In genomic region chr4:53547983-53548382, GRCh38 we compare ENCODE assay signal across 23 cellular contexts. TPM values are rescaled to one million over a fixed set of nuclear protein-coding genes. Genes with fewer than 3 reads are reported as not detected.
DNase-seq lines count a peak whose midpoint lies in the region; ATAC-seq and TF ChIP-seq lines count a peak whose summit lies in the region.
"Had no signal": no experiment of that assay in that cellular context is flagged by ENCODE, and none has a peak within 500 bp of the region (broad histone marks: within the 10 kb centered on the region; RNA-seq: fewer than 3 reads in every experiment).

No MANE protein-coding gene starts in this region.

- no peaks in the 10 kb centered on the region for H3K79me2 ChIP-seq in SK-N-SH (ENCODE audit: insufficient read depth)

- H3K27me3 ChIP-seq in SK-N-SH (ENCODE audit: insufficient read depth) (no peaks in the 10 kb centered on the region), HAP-1 (ENCODE audit: low read depth) (peaks cover 3% of the 10 kb centered on the region)
- H3K27me3 ChIP-seq: BE2C had no signal

- no peak overlapping the region for H3K27ac Mint-ChIP-seq in effector memory CD8-positive, alpha-beta T cell
- H3K27ac Mint-ChIP-seq: CD4-positive, CD25-positive, alpha-beta regulatory T cell; GM23338 had no signal

- H3K27ac ChIP-seq in SK-N-SH (ENCODE audit: low read depth in 2 of 2, low read length in 1 of 2), result no peak overlapping the region
- H3K27ac ChIP-seq: 22Rv1 had no signal

- H3F3A ChIP-seq in SK-N-SH (replicated peaks; ENCODE audit: insufficient read depth), result no peaks in the 10 kb centered on the region

- H3K9me3 Mint-ChIP-seq in effector memory CD8-positive, alpha-beta T cell, result no peaks in the 10 kb centered on the region
- H3K9me3 Mint-ChIP-seq: GM23338 had no signal

- CTCF ChIA-PET in SK-N-SH (lab: Yijun Ruan, JAX), result no interaction called here

- no peaks in the 10 kb centered on the region for H3K4me1 Mint-ChIP-seq in effector memory CD8-positive, alpha-beta T cell (ENCODE audit: low read depth in 2 of 2)
- H3K4me1 Mint-ChIP-seq: CD4-positive, CD25-positive, alpha-beta regulatory T cell had no signal

- no peak overlapping the region for H3K4me3 ChIP-seq in SK-N-SH (ENCODE audit: low read depth in 2 of 2, low read length in 1 of 2)
- no peak overlapping the region for H3K4me3 ChIP-seq in astrocyte of the spinal cord (ENCODE audit: low read depth, low read length)
- H3K4me3 ChIP-seq in fibroblast of mammary gland (ENCODE audit: control insufficient read depth, low read depth, low read length), result no peak overlapping the region
- no peak overlapping the region for H3K4me3 ChIP-seq in HAP-1
- H3K4me3 ChIP-seq: GM12878, GM23338 had no signal

- no peak for TF ChIP-seq RAD21 in SK-N-SH (IDR thresholded peaks at IDR 0.05; ENCODE audit: low read length)

- in situ Hi-C loops in astrocyte of the spinal cord (cut with HindIII; ENCODE audit: low sequenced_read_pairs) (no loop called here), HAP-1 (cut with MboI; ENCODE audit: low sequenced_read_pairs) (no loop called here)

- H3K4me3 Mint-ChIP-seq in effector memory CD8-positive, alpha-beta T cell, result no peak overlapping the region
- H3K4me3 Mint-ChIP-seq: CD4-positive, CD25-positive, alpha-beta regulatory T cell; GM23338 had no signal

- H3K9me2 ChIP-seq in SK-N-SH, result no peaks in the 10 kb centered on the region

- H3K4me1 ChIP-seq in SK-N-SH (ENCODE audit: control insufficient read depth in 1 of 2, insufficient read depth in 2 of 2, low read depth in 1 of 2, low read length in 1 of 2) (peaks cover 0 to 2% of the 10 kb centered on the region in 2 experiments; a peak in 2 of 4 replicates), HAP-1 (no peaks in the 10 kb centered on the region)
- H3K4me1 ChIP-seq: BE2C had no signal

- TF ChIP-seq CTCF in SK-N-SH (IDR thresholded peaks at IDR 0.05) (no peak), astrocyte of the spinal cord (IDR thresholded peaks at IDR 0.05; ENCODE audit: low read depth, low read length) (no peak), fibroblast of mammary gland (conservative IDR thresholded peaks at IDR 0.05; ENCODE audit: control insufficient read depth, insufficient read depth, low read depth, low read length) (no peak)

- H4K20me1 ChIP-seq in SK-N-SH (ENCODE audit: insufficient read depth), result no peaks in the 10 kb centered on the region

- no peaks in the 10 kb centered on the region for H3K9me3 ChIP-seq in SK-N-SH
- no peaks in the 10 kb centered on the region; the same call in 1 of the 2 replicates for H3K9me3 ChIP-seq in HAP-1
- H3K9me3 ChIP-seq: BE2C had no signal

- DNase-seq in SK-N-SH, result no peak
- DNase-seq in astrocyte of the spinal cord (ENCODE audit: low read depth, low spot score), result peak; percentile 31
- DNase-seq in fibroblast of mammary gland (ENCODE audit: low read depth), result peak; percentile 40
- no peak for DNase-seq in effector memory CD8-positive, alpha-beta T cell
- DNase-seq in HAP-1 (ENCODE audit: low spot score in 2 of 2), result no peak
- DNase-seq: BE2C; CD4-positive, CD25-positive, alpha-beta regulatory T cell; COR-L47; GF-D8; KG1; NCI-H1417 treated with DMSO at 0.1 percent for 48 hours; NCI-H187 treated with DMSO at 0.1 percent for 48 hours; NCI-H2227 treated with DMSO at 0.1 percent for 48 hours; NCI-H524; NCI-H82; SHP77 treated with DMSO at 0.1 percent for 48 hours had no signal

- no peak overlapping the region for H2AFZ ChIP-seq in SK-N-SH (ENCODE audit: low read depth)
- H2AFZ ChIP-seq: GM23338 had no signal

- POLR2A ChIA-PET in SK-N-SH (lab: Yijun Ruan, JAX), result no interaction called here

- peaks cover 31 to 38% of the 10 kb centered on the region in 2 donors for H3K27me3 Mint-ChIP-seq in effector memory CD8-positive, alpha-beta T cell

- no peak for TF ChIP-seq EP300 in SK-N-SH (IDR thresholded peaks at IDR 0.05; ENCODE audit: borderline replicate concordance in 1 of 2, low read depth in 1 of 2, low read length in 1 of 2)

- WGBS in SK-N-SH (ENCODE audit: low lambda C conversion rate), result 60% methylated on average over 2 of the region's 2 CpGs

- ATAC-seq in SK-N-SH treated with all-trans-retinoic acid at 6 μM for 48 hours (peak; percentile 50; the same call in 2 of the 3 replicates), HG03469 (IDR thresholded peaks at IDR 0.05; ENCODE audit: unreplicated experiment) (no peak), HG02852 (IDR thresholded peaks at IDR 0.05; ENCODE audit: unreplicated experiment) (no peak)
- ATAC-seq in effector memory CD8-positive, alpha-beta T cell (replicated peaks), result no peak
- ATAC-seq: GM12878, GM23338, HCT116 had no signal

- no peak overlapping the region for H3K4me2 ChIP-seq in SK-N-SH
- H3K4me2 ChIP-seq: GM23338 had no signal

- no peak overlapping the region for H3K9ac ChIP-seq in SK-N-SH

- H3K36me3 ChIP-seq in SK-N-SH (replicated peaks in 1 of 2; ENCODE audit: control insufficient read depth in 1 of 2, insufficient read depth in 2 of 2, low read length in 1 of 2), result no peaks in the 10 kb centered on the region
- H3K36me3 ChIP-seq in HAP-1 (replicated peaks), result no peaks in the 10 kb centered on the region
- H3K36me3 ChIP-seq: BE2C had no signal

- no peaks in the 10 kb centered on the region for H3K36me3 Mint-ChIP-seq in effector memory CD8-positive, alpha-beta T cell (ENCODE audit: insufficient read depth)
- H3K36me3 Mint-ChIP-seq: CD4-positive, CD25-positive, alpha-beta regulatory T cell had no signal

TF ChIP-seq in SK-N-SH treated with all-trans-retinoic acid at 6 μM for 48 hours, 23 proteins besides CTCF, POLR2A, EP300 and RAD21 (continues in another document):
- TF ChIP-seq BACH2 (CRISPR knock-in tag; IDR thresholded peaks at IDR 0.05; ENCODE audit: borderline replicate concordance) (no peak), PATZ1 (CRISPR knock-in tag; IDR thresholded peaks at IDR 0.05; ENCODE audit: borderline replicate concordance) (no peak), GLIS3 (CRISPR knock-in tag; IDR thresholded peaks at IDR 0.05) (no peak), PPARA (CRISPR knock-in tag; IDR thresholded peaks at IDR 0.05; ENCODE audit: borderline replicate concordance) (no peak)

TF ChIP-seq in SK-N-SH, 30 proteins besides CTCF, POLR2A, EP300 and RAD21:
- TF ChIP-seq USF1 (IDR thresholded peaks at IDR 0.05; ENCODE audit: borderline replicate concordance, low read depth) (no peak), ZBTB33 (IDR thresholded peaks at IDR 0.05; ENCODE audit: borderline replicate concordance, low read depth) (no peak), CHD2 (IDR thresholded peaks at IDR 0.05; ENCODE audit: low read length, partially characterized antibody) (no peak), NRF1 (IDR thresholded peaks at IDR 0.05; ENCODE audit: low read depth, low read length) (no peak), YY1 (IDR thresholded peaks at IDR 0.05; ENCODE audit: low read depth) (no peak), NFIC (IDR thresholded peaks at IDR 0.05; ENCODE audit: borderline replicate concordance) (no peak), GABPA (IDR thresholded peaks at IDR 0.05; ENCODE audit: low read depth) (no peak), FOXM1 (IDR thresholded peaks at IDR 0.05; ENCODE audit: low read depth) (no peak), JUND (IDR thresholded peaks at IDR 0.05) (no peak)
TF ChIP-seq in SK-N-SH: peak in this region for 0.

RNA-seq across cellular contexts. Expression of gene LNX1, which starts 43.3 kb away (rescaled TPM):
- 0.16 and 0.19 TPM in 2 replicates for polyA plus RNA-seq in SK-N-SH (2012; rRNA removed)
- 0.12 and 0.27 TPM in 2 replicates for polyA plus RNA-seq in SK-N-SH (2012; cell fraction: cytosol; rRNA removed)
- polyA plus RNA-seq in SK-N-SH (2012; cell fraction: nucleus; rRNA removed), result 0.08 and 0.25 TPM in 2 replicates

Comparison
In these comparisons a context has a peak if more than half of its experiments do, and no peak if none do; other contexts are left out.
1. DNase-seq: peak in astrocyte of the spinal cord (single experiment) and fibroblast of mammary gland (single experiment); none in SK-N-SH (single experiment), effector memory CD8-positive, alpha-beta T cell (0 of 3) and HAP-1 (0 of 2).